Comparison of ENCODE assay signal across 36 cellular contexts in genomic region chr19:31616031-31616430, GRCh38.
"Had no signal": no experiment of that assay in that cellular context is flagged by ENCODE, and none has a peak within 500 bp of the region (broad histone marks: within the 10 kb centered on the region; RNA-seq: fewer than 3 reads in every experiment).

No MANE protein-coding gene starts in this region.

- H3K27ac ChIP-seq: Peyer's patch, RWPE1, VCaP had no signal

- H3K27me3 ChIP-seq: Peyer's patch had no signal

- H3K4me1 Mint-ChIP-seq: activated B cell treated with CpG ODN at 0.5 μM for 24 hours; activated naive CD8-positive, alpha-beta T cell treated with anti-CD3 and anti-CD28 coated beads, Interleukin-2, amount 50 U/mL, for 24 hours had no signal

- H3K4me1 ChIP-seq: Peyer's patch had no signal

- H3K9me3 Mint-ChIP-seq: activated B cell treated with CpG ODN at 0.5 μM for 24 hours; activated CD4-positive, alpha-beta memory T cell treated with anti-CD3 and anti-CD28 coated beads for 36 hours; activated naive CD8-positive, alpha-beta T cell treated with anti-CD3 and anti-CD28 coated beads, Interleukin-2, amount 50 U/mL, for 24 hours; activated T-cell treated with anti-CD3 and anti-CD28 coated beads, Interleukin-2, amount 50 U/mL, for 4 hours; activated T-helper 1 cell treated with anti-CD3 and anti-CD28 coated beads, Interleukin-12 subunit alpha, Interleukin-12 subunit beta, Interleukin-2, Interleukin-4 antibody, amounts not matched to agents 30 ng/mL and 10 ng/mL and 1 ng/mL, durations not matched to agents 14 hours and 24 hours and 36 hours had no signal

- H3K27ac Mint-ChIP-seq: activated B cell treated with CpG ODN at 0.5 μM for 24 hours; activated CD4-positive, alpha-beta memory T cell treated with anti-CD3 and anti-CD28 coated beads for 36 hours; activated naive CD4-positive, alpha-beta T cell treated with anti-CD3 and anti-CD28 coated beads for 36 hours; activated naive CD4-positive, alpha-beta T cell treated with anti-CD3 and anti-CD28 coated beads, Interleukin-2, amount 50 U/mL, for 72 hours; activated naive CD8-positive, alpha-beta T cell treated with anti-CD3 and anti-CD28 coated beads, Interleukin-2, amount 50 U/mL, for 24 hours; activated T-helper 1 cell treated with anti-CD3 and anti-CD28 coated beads, Interleukin-12 subunit alpha, Interleukin-12 subunit beta, Interleukin-2, Interleukin-4 antibody, amounts not matched to agents 30 ng/mL and 10 ng/mL and 1 ng/mL, durations not matched to agents 14 hours and 24 hours and 36 hours had no signal

- H3K36me3 Mint-ChIP-seq: activated CD4-positive, alpha-beta memory T cell treated with anti-CD3 and anti-CD28 coated beads for 36 hours; activated naive CD4-positive, alpha-beta T cell treated with anti-CD3 and anti-CD28 coated beads, Interleukin-2, amount 50 U/mL, for 72 hours had no signal

- ATAC-seq: activated naive CD4-positive, alpha-beta T cell treated with anti-CD3 and anti-CD28 coated beads, Interleukin-2, amount 50 U/mL, for 72 hours; activated naive CD8-positive, alpha-beta T cell treated with anti-CD3 and anti-CD28 coated beads, Interleukin-2, amount 50 U/mL, for 24 hours; activated T-cell treated with anti-CD3 and anti-CD28 coated beads, Interleukin-2, amount 50 U/mL, for 4 hours; PC-3; Right ventricle myocardium inferior; SK-N-SH treated with all-trans-retinoic acid at 6 μM for 48 hours had no signal

- H3K4me3 Mint-ChIP-seq: activated B cell treated with CpG ODN at 0.5 μM for 24 hours; activated CD4-positive, alpha-beta memory T cell treated with anti-CD3 and anti-CD28 coated beads for 36 hours; activated naive CD4-positive, alpha-beta T cell treated with anti-CD3 and anti-CD28 coated beads for 36 hours; activated naive CD8-positive, alpha-beta T cell treated with anti-CD3 and anti-CD28 coated beads, Interleukin-2, amount 50 U/mL, for 24 hours; activated T-cell treated with anti-CD3 and anti-CD28 coated beads, Interleukin-2, amount 50 U/mL, for 4 hours; activated T-helper 1 cell treated with anti-CD3 and anti-CD28 coated beads, Interleukin-12 subunit alpha, Interleukin-12 subunit beta, Interleukin-2, Interleukin-4 antibody, amounts not matched to agents 30 ng/mL and 10 ng/mL and 1 ng/mL, durations not matched to agents 14 hours and 24 hours and 36 hours had no signal

- H3K27me3 Mint-ChIP-seq: activated B cell treated with CpG ODN at 0.5 μM for 24 hours; activated CD4-positive, alpha-beta memory T cell treated with anti-CD3 and anti-CD28 coated beads for 36 hours had no signal

- DNase-seq: activated B cell treated with CpG ODN at 0.5 μM for 24 hours; activated CD4-positive, alpha-beta memory T cell treated with anti-CD3 and anti-CD28 coated beads for 36 hours; activated CD4-positive, alpha-beta T cell treated with anti-CD3 and anti-CD28 coated beads for 4 hours; activated CD4-positive, alpha-beta T cell treated with anti-CD3 and anti-CD28 coated beads, Interleukin-2, amount 50 U/mL, for 1 hour; activated CD4-positive, CD25-positive, alpha-beta regulatory T cell treated with anti-CD3 and anti-CD28 coated beads, Interleukin-2, amount 50 U/mL, for 72 hours; activated CD8-positive, alpha-beta memory T cell treated with anti-CD3 and anti-CD28 coated beads, Interleukin-2, amount 50 U/mL, for 4 hours; activated gamma-delta T cell treated with Interleukin-2 at 50 U/mL for 16 hours; activated naive CD4-positive, alpha-beta T cell treated with anti-CD3 and anti-CD28 coated beads for 36 hours; activated naive CD8-positive, alpha-beta T cell treated with anti-CD3 and anti-CD28 coated beads, Interleukin-2, amount 50 U/mL, for 24 hours; activated T-cell treated with anti-CD3 and anti-CD28 coated beads for 4 hours; activated T-cell treated with anti-CD3 and anti-CD28 coated beads, Interleukin-2, amount 50 U/mL, for 4 hours; anterior cingulate cortex; cerebellar nuclear complex; Karpas-422; KBM-7; NCI-H1048; NCI-H1436; NCI-H1694; NCI-H1930; NCI-H2081 treated with DMSO at 0.1 percent for 48 hours; NCI-H226; NCI-H524 treated with DMSO at 0.1 percent for 48 hours; NK-92 treated with Interleukin-12 subunit alpha and Interleukin-12 subunit beta, amount 100 ng/mL, for 24 hours; PC-3; Peyer's patch; SIG-M5; SW 1271; T-helper 1 cell; T-helper 2 cell; T-helper 9 cell had no signal
